30 cellular contexts compared by ENCODE assay signal in the genomic region with DNA sequence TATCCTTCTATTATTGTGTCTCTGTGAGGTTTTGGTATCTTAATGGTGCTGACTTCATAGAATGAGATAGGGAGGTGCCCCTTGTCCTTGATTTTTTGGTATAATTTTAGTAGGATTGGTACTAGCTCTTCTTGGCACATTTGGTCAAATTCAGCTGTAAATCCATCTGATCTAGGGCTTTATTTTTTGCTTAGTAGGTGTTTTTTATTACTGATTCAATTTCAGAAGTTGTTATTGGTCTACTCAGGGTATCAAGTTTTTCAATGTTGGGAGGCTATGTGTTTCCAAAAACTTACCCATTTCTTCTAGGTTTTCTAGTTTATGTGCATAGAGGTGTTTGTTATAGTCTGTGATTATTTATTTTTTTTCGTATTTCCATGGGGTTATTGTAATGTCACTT.
"Had no signal": no experiment of that assay in that cellular context is flagged by ENCODE, and none has a peak within 500 bp of the region (broad histone marks: within the 10 kb centered on the region; RNA-seq: fewer than 3 reads in every experiment).

No MANE protein-coding gene starts in this region.

- H3K9ac ChIP-seq: neural progenitor cell, parathyroid adenoma had no signal

- H3K4me3 Mint-ChIP-seq: natural killer cell; nephron; neural progenitor cell; stimulated activated memory B cell treated with anti-CD40 and anti-IgM and Interleukin-4, amounts not matched to agents 10 μg/mL and 1 μg/mL and 100 μg/mL, for 72 hours; stimulated activated naive CD8-positive, alpha-beta T cell treated with anti-CD3 and anti-CD28 coated beads, Interleukin-15, Interleukin-2, amounts not matched to agents 100 ng/mL and 50 ng/mL, for 24 hours had no signal

- H3K9me3 Mint-ChIP-seq: natural killer cell; stimulated activated memory B cell treated with anti-CD40 and anti-IgM and Interleukin-4, amounts not matched to agents 10 μg/mL and 1 μg/mL and 100 μg/mL, for 72 hours; stimulated activated naive CD8-positive, alpha-beta T cell treated with anti-CD3 and anti-CD28 coated beads, Interleukin-15, Interleukin-2, amounts not matched to agents 100 ng/mL and 50 ng/mL, for 24 hours had no signal

- H3K9me3 ChIP-seq: ovary, psoas muscle, spleen, stomach, thoracic aorta, thyroid gland, tibial nerve, upper lobe of left lung, vagina had no signal

- H3K27me3 ChIP-seq: neural progenitor cell, ovary, spleen, stomach, thyroid gland, tibial nerve, upper lobe of left lung, vagina had no signal

- H3K4me1 Mint-ChIP-seq: nephron, neural progenitor cell had no signal

- H3K4me3 ChIP-seq: neural progenitor cell, ovary, psoas muscle, skin epidermis, smooth muscle cell, spleen, stomach, thoracic aorta, thyroid gland, tibial nerve, upper lobe of left lung, vagina had no signal

- DNase-seq: natural killer cell; occipital lobe; ovary; posterior cingulate gyrus; psoas muscle; right cardiac atrium; spleen; stimulated activated CD4-positive, alpha-beta T cell treated with anti-CD3 and anti-CD28 coated beads, Interleukin-12 subunit alpha, Interleukin-12 subunit beta, amount 100 ng/mL, for 4 hours; stimulated activated CD4-positive, alpha-beta T cell treated with anti-CD3 and anti-CD28 coated beads, Interleukin-1b, Interleukin-23, amount 100 ng/mL, for 48 hours; stimulated activated CD4-positive, alpha-beta T cell treated with anti-CD3 and anti-CD28 coated beads, Interleukin-4, amount 100 ng/mL, for 1 hour; stimulated activated CD4-positive, alpha-beta T cell treated with anti-CD3 and anti-CD28 coated beads, Interleukin-4, amount 100 ng/mL, for 4 hours; stimulated activated CD8-positive, alpha-beta memory T cell treated with anti-CD3 and anti-CD28 coated beads, Interleukin-4, amount 100 ng/mL, for 48 hours; stimulated activated naive CD4-positive, alpha-beta T cell; stomach; thyroid gland; trophoblast cell; upper lobe of left lung had no signal

- H3K27ac ChIP-seq: neural progenitor cell, ovary, parathyroid adenoma, psoas muscle, skin epidermis, spleen, stomach, thoracic aorta, thyroid gland, tibial nerve, upper lobe of left lung, vagina had no signal

- H3K27ac Mint-ChIP-seq: natural killer cell; nephron; neural progenitor cell; progenitor cell of endocrine pancreas; stimulated activated memory B cell treated with anti-CD40 and anti-IgM and Interleukin-4, amounts not matched to agents 10 μg/mL and 1 μg/mL and 100 μg/mL, for 72 hours; stimulated activated naive CD8-positive, alpha-beta T cell treated with anti-CD3 and anti-CD28 coated beads, Interleukin-15, Interleukin-2, amounts not matched to agents 100 ng/mL and 50 ng/mL, for 24 hours had no signal

- H2AFZ ChIP-seq: neural progenitor cell, parathyroid adenoma had no signal

- FAIRE-seq: urothelium cell line had no signal

- H3K27me3 Mint-ChIP-seq: progenitor cell of endocrine pancreas; stimulated activated memory B cell treated with anti-CD40 and anti-IgM and Interleukin-4, amounts not matched to agents 10 μg/mL and 1 μg/mL and 100 μg/mL, for 72 hours; stimulated activated naive CD8-positive, alpha-beta T cell treated with anti-CD3 and anti-CD28 coated beads, Interleukin-15, Interleukin-2, amounts not matched to agents 100 ng/mL and 50 ng/mL, for 24 hours had no signal

- H3K36me3 Mint-ChIP-seq: natural killer cell, neural progenitor cell had no signal

- H3K79me2 ChIP-seq: parathyroid adenoma had no signal

- ATAC-seq: natural killer cell; psoas muscle; right cardiac atrium; sciatic nerve; stimulated activated memory B cell treated with anti-CD40 and anti-IgM and Interleukin-4, amounts not matched to agents 10 μg/mL and 1 μg/mL and 100 μg/mL, for 72 hours had no signal

- H3K36me3 ChIP-seq: neural progenitor cell, ovary, spleen, stomach, thoracic aorta, thyroid gland, tibial nerve, upper lobe of left lung, vagina had no signal

- H3K4me2 ChIP-seq: neural progenitor cell, smooth muscle cell had no signal

- H3K4me1 ChIP-seq: neural progenitor cell, parathyroid adenoma, psoas muscle, spleen, stomach, thyroid gland, tibial nerve, upper lobe of left lung, vagina had no signal
